1 cellular context compared by ENCODE assay signal in the genomic region with DNA sequence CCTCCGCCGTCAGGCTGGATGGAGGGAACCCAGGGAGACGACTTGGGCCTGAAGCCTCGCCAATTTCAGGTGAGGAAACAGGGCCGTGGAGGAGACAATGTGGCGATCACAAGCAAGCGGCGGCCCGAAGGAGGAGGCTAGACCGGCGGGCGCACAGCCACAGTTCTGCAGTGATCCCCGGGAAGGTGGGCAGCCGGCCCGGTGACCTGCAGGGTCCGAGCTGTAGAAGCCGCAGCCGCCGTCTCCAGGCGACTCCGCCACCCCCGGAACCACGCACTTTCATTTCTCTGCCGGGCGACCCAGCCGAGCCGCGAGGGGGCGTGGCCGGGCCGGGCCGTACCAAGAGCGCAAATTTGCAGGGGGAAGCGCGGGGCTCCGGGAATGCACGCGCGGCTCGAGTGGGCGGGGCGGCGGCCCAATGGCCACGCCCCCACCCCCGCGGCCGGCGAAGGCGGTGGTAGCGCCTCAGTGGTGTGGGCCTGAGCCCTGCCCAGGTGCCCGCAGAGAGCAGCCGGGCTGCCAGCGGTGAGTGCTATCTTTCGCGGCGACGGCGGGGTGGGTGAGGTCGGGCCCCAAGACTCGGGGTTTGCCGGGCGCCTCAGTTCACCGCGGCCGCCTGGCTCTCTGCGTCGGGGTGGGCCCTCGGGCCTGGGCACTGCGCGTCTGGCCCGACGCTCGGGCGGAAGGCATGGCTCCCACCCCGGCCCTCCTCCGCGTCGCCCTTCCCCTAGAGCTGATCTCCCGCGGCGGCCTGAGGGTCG.
TF ChIP-seq lines count a peak whose summit lies in the region.

POR (plus strand) TSS at position 501 of the 761 bp plus-strand sequence. CDS start 38,847 bp downstream, outside the sequence.

TF ChIP-seq in K562, 482 proteins besides CTCF, POLR2A, EP300 and RAD21 (continued from another document and continues in another):
- no peak for TF ChIP-seq ZFP91 (CRISPR knock-in tag; IDR thresholded peaks at IDR 0.05)
- TF ChIP-seq, protein P1, sequence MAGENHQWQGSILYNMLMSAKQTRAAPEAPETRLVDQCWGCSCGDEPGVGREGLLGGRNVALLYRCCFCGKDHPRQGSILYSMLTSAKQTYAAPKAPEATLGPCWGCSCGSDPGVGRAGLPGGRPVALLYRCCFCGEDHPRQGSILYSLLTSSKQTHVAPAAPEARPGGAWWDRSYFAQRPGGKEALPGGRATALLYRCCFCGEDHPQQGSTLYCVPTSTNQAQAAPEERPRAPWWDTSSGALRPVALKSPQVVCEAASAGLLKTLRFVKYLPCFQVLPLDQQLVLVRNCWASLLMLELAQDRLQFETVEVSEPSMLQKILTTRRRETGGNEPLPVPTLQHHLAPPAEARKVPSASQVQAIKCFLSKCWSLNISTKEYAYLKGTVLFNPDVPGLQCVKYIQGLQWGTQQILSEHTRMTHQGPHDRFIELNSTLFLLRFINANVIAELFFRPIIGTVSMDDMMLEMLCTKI (IDR thresholded peaks at IDR 0.05; ENCODE audit: partially characterized antibody): no peak
- no peak for TF ChIP-seq ZNF77 (CRISPR knock-in tag; IDR thresholded peaks at IDR 0.05)
- no peak for TF ChIP-seq ZNF274 (IDR thresholded peaks at IDR 0.05; ENCODE audit: borderline replicate concordance, low read depth, low read length)
- peak; percentile 32 for TF ChIP-seq DACH1 (IDR thresholded peaks at IDR 0.05; ENCODE audit: partially characterized antibody)
- peak in 1 of 2 experiments; percentile 75; a peak in 2 of 4 replicates for TF ChIP-seq CSDE1 (IDR thresholded peaks at IDR 0.05)
- no peak for TF ChIP-seq FOXP1 (CRISPR knock-in tag; IDR thresholded peaks at IDR 0.05)
- TF ChIP-seq TRIM28 (IDR thresholded peaks at IDR 0.05): no peak
- no peak for TF ChIP-seq PKNOX1 (IDR thresholded peaks at IDR 0.05)
- no peak for TF ChIP-seq RAD51 (IDR thresholded peaks at IDR 0.05; ENCODE audit: borderline replicate concordance, low read depth)
- peak; percentile 36; the same call in 1 of the 2 replicates for TF ChIP-seq ZNF695 (CRISPR knock-in tag; IDR thresholded peaks at IDR 0.05)
- peak; percentile 92 for TF ChIP-seq STAT6 (CRISPR knock-in tag; IDR thresholded peaks at IDR 0.05)
- TF ChIP-seq, protein P2, sequence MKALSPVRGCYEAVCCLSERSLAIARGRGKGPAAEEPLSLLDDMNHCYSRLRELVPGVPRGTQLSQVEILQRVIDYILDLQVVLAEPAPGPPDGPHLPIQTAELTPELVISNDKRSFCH (CRISPR knock-in tag; IDR thresholded peaks at IDR 0.05): no peak
- TF ChIP-seq, protein P2 (tag; IDR thresholded peaks at IDR 0.05): 0 out of 2 replicates have a peak, but pooled peaks have one; percentile 17
- TF ChIP-seq TBL1XR1 (IDR thresholded peaks at IDR 0.05; ENCODE audit: low read length in 2 of 2): peak; percentile 34 to 61; a peak in 3 of 4 replicates
- 0 out of 2 replicates have a peak, but pooled peaks have one; percentile 29 for TF ChIP-seq ZNF764 (CRISPR knock-in tag; IDR thresholded peaks at IDR 0.05; ENCODE audit: low read depth)
- TF ChIP-seq ZNF232 (CRISPR knock-in tag; IDR thresholded peaks at IDR 0.05): peak; percentile 89; the same call in 1 of the 2 replicates
- no peak for TF ChIP-seq ZNF717 (CRISPR knock-in tag; IDR thresholded peaks at IDR 0.05)
- no peak for TF ChIP-seq BRD9 (IDR thresholded peaks at IDR 0.05; ENCODE audit: low read depth, partially characterized antibody)
- TF ChIP-seq JUNB (CRISPR knock-in tag; conservative IDR thresholded peaks at IDR 0.05): 0 out of 2 replicates have a peak, but pooled peaks have one; percentile 22
- TF ChIP-seq, protein P3, sequence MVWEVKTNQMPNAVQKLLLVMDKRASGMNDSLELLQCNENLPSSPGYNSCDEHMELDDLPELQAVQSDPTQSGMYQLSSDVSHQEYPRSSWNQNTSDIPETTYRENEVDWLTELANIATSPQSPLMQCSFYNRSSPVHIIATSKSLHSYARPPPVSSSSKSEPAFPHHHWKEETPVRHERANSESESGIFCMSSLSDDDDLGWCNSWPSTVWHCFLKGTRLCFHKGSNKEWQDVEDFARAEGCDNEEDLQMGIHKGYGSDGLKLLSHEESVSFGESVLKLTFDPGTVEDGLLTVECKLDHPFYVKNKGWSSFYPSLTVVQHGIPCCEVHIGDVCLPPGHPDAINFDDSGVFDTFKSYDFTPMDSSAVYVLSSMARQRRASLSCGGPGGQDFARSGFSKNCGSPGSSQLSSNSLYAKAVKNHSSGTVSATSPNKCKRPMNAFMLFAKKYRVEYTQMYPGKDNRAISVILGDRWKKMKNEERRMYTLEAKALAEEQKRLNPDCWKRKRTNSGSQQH (CRISPR knock-in tag; IDR thresholded peaks at IDR 0.05): peak; percentile 81; the same call in 1 of the 2 replicates
- TF ChIP-seq DIDO1 (tag; IDR thresholded peaks at IDR 0.05; ENCODE audit: low read depth): no peak
- TF ChIP-seq, protein P4, sequence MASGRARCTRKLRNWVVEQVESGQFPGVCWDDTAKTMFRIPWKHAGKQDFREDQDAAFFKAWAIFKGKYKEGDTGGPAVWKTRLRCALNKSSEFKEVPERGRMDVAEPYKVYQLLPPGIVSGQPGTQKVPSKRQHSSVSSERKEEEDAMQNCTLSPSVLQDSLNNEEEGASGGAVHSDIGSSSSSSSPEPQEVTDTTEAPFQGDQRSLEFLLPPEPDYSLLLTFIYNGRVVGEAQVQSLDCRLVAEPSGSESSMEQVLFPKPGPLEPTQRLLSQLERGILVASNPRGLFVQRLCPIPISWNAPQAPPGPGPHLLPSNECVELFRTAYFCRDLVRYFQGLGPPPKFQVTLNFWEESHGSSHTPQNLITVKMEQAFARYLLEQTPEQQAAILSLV (tag; IDR thresholded peaks at IDR 0.05): no peak
- no peak for TF ChIP-seq PTBP1 (IDR thresholded peaks at IDR 0.05; ENCODE audit: low read depth, low read length)
- TF ChIP-seq KAT8 (IDR thresholded peaks at IDR 0.05; ENCODE audit: low read depth): no peak
- no peak for TF ChIP-seq SRSF3 (IDR thresholded peaks at IDR 0.05; ENCODE audit: insufficient read depth, low read length)
- peak; percentile 100 for TF ChIP-seq TCF7L2 (IDR thresholded peaks at IDR 0.05; ENCODE audit: low read depth, low read length)
- TF ChIP-seq, protein P5, sequence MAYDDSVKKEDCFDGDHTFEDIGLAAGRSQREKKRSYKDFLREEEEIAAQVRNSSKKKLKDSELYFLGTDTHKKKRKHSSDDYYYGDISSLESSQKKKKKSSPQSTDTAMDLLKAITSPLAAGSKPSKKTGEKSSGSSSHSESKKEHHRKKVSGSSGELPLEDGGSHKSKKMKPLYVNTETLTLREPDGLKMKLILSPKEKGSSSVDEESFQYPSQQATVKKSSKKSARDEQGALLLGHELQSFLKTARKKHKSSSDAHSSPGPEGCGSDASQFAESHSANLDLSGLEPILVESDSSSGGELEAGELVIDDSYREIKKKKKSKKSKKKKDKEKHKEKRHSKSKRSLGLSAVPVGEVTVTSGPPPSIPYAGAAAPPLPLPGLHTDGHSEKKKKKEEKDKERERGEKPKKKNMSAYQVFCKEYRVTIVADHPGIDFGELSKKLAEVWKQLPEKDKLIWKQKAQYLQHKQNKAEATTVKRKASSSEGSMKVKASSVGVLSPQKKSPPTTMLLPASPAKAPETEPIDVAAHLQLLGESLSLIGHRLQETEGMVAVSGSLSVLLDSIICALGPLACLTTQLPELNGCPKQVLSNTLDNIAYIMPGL (CRISPR knock-in tag; IDR thresholded peaks at IDR 0.05): peak; percentile 89; the same call in 1 of the 2 replicates
- TF ChIP-seq XRCC3 (IDR thresholded peaks at IDR 0.05): no peak
- TF ChIP-seq, protein P6, sequence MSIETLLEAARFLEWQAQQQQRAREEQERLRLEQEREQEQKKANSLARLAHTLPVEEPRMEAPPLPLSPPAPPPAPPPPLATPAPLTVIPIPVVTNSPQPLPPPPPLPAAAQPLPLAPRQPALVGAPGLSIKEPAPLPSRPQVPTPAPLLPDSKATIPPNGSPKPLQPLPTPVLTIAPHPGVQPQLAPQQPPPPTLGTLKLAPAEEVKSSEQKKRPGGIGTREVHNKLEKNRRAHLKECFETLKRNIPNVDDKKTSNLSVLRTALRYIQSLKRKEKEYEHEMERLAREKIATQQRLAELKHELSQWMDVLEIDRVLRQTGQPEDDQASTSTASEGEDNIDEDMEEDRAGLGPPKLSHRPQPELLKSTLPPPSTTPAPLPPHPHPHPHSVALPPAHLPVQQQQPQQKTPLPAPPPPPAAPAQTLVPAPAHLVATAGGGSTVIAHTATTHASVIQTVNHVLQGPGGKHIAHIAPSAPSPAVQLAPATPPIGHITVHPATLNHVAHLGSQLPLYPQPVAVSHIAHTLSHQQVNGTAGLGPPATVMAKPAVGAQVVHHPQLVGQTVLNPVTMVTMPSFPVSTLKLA (conservative IDR thresholded peaks at IDR 0.05): peak; percentile 92 to 97
- TF ChIP-seq TSHZ1 (CRISPR knock-in tag; IDR thresholded peaks at IDR 0.05): peak; percentile 45; the same call in 1 of the 2 replicates
- TF ChIP-seq PREB (CRISPR knock-in tag; IDR thresholded peaks at IDR 0.05): peak; percentile 95; the same call in 1 of the 2 replicates
